14 cellular contexts compared by ENCODE assay signal in genomic region chr3:34323517-34323916, GRCh38.
DNase-seq lines count a peak whose midpoint lies in the region; ATAC-seq lines count a peak whose summit lies in the region.
"Had no signal": no experiment of that assay in that cellular context is flagged by ENCODE, and none has a peak within 500 bp of the region (broad histone marks: within the 10 kb centered on the region; RNA-seq: fewer than 3 reads in every experiment).

No MANE protein-coding gene starts in this region.

- no peak overlapping the region for H3K27ac Mint-ChIP-seq in effector memory CD8-positive, alpha-beta T cell
- H3K27ac Mint-ChIP-seq: activated CD4-positive, alpha-beta T cell treated with anti-CD3 and anti-CD28 coated beads for 36 hours; stimulated activated naive CD8-positive, alpha-beta T cell treated with anti-CD3 and anti-CD28 coated beads, Interleukin-15, Interleukin-2, amounts not matched to agents 100 ng/mL and 50 ng/mL, for 24 hours had no signal

- ATAC-seq in GM18520 (IDR thresholded peaks at IDR 0.05; ENCODE audit: unreplicated experiment) (peak; percentile 57), GM21390 (IDR thresholded peaks at IDR 0.05; ENCODE audit: unreplicated experiment) (peak; percentile 84), HG02943 (IDR thresholded peaks at IDR 0.05; ENCODE audit: low read depth, unreplicated experiment) (peak; percentile 74), HG03575 (IDR thresholded peaks at IDR 0.05; ENCODE audit: extremely low read depth, insufficient number of reproducible peaks, low FRiP score, unreplicated experiment) (peak; percentile 68)
- ATAC-seq in effector memory CD8-positive, alpha-beta T cell (replicated peaks): no peak
- ATAC-seq: activated CD4-positive, alpha-beta T cell treated with anti-CD3 and anti-CD28 coated beads for 36 hours had no signal

- H3K4me1 Mint-ChIP-seq in effector memory CD8-positive, alpha-beta T cell (ENCODE audit: low read depth in 2 of 2): no peaks in the 10 kb centered on the region
- H3K4me1 Mint-ChIP-seq: activated CD4-positive, alpha-beta T cell treated with anti-CD3 and anti-CD28 coated beads for 36 hours had no signal

- H3K4me3 Mint-ChIP-seq in effector memory CD8-positive, alpha-beta T cell: no peak overlapping the region
- H3K4me3 Mint-ChIP-seq: activated CD4-positive, alpha-beta T cell treated with anti-CD3 and anti-CD28 coated beads for 36 hours; stimulated activated naive CD8-positive, alpha-beta T cell treated with anti-CD3 and anti-CD28 coated beads, Interleukin-15, Interleukin-2, amounts not matched to agents 100 ng/mL and 50 ng/mL, for 24 hours had no signal

- intact Hi-C loops in head of caudate nucleus (cut with DNase I): no loop called here

- H3K36me3 Mint-ChIP-seq in effector memory CD8-positive, alpha-beta T cell (ENCODE audit: insufficient read depth): no peaks in the 10 kb centered on the region

- H3K27me3 Mint-ChIP-seq in effector memory CD8-positive, alpha-beta T cell: peaks cover 0 to 9% of the 10 kb centered on the region in 2 donors
- H3K27me3 Mint-ChIP-seq: stimulated activated naive CD8-positive, alpha-beta T cell treated with anti-CD3 and anti-CD28 coated beads, Interleukin-15, Interleukin-2, amounts not matched to agents 100 ng/mL and 50 ng/mL, for 24 hours had no signal

- H3K9me3 Mint-ChIP-seq in effector memory CD8-positive, alpha-beta T cell: peaks cover 0 to 4% of the 10 kb centered on the region in 2 donors
- H3K9me3 Mint-ChIP-seq: stimulated activated naive CD8-positive, alpha-beta T cell treated with anti-CD3 and anti-CD28 coated beads, Interleukin-15, Interleukin-2, amounts not matched to agents 100 ng/mL and 50 ng/mL, for 24 hours had no signal

- DNase-seq in SIG-M5 treated with dmso at 0.1 percent for 504 hours (lab: John Stamatoyannopoulos, UW; ENCODE audit: unreplicated experiment) (no peak), NOMO-1 treated with dmso at 0.1 percent for 144 hours (lab: John Stamatoyannopoulos, UW; ENCODE audit: unreplicated experiment) (no peak), head of caudate nucleus (no peak)
- no peak for DNase-seq in effector memory CD8-positive, alpha-beta T cell
- DNase-seq: activated CD4-positive, alpha-beta T cell treated with anti-CD3 and anti-CD28 coated beads for 36 hours; foreskin melanocyte; GOT3; NCI-H1417; stimulated activated CD4-positive, alpha-beta T cell treated with anti-CD3 and anti-CD28 coated beads, Interleukin-4, amount 100 ng/mL, for 1 hour had no signal
